In genomic region chr7:32506266-32507054, GRCh38 we compare ENCODE assay signal across 9 cellular contexts. TPM values are rescaled to one million over a fixed set of nuclear protein-coding genes. Genes with fewer than 3 reads are reported as not detected.
DNase-seq lines count a peak whose midpoint lies in the region; ATAC-seq and TF ChIP-seq lines count a peak whose summit lies in the region.
"Had no signal": no experiment of that assay in that cellular context is flagged by ENCODE, and none has a peak within 500 bp of the region (broad histone marks: within the 10 kb centered on the region; RNA-seq: fewer than 3 reads in every experiment).

No MANE protein-coding gene starts in this region.

- H3K4me1 ChIP-seq in PC-3 (ENCODE audit: insufficient read depth, low read length), result peaks cover 8% of the 10 kb centered on the region
- peaks cover 8 to 9% of the 10 kb centered on the region in 2 donors for H3K4me1 ChIP-seq in naive thymus-derived CD4-positive, alpha-beta T cell (ENCODE audit: control insufficient read depth in 2 of 2, insufficient read depth in 2 of 2, low read length in 2 of 2)

- H3K36me3 ChIP-seq in PC-3 (ENCODE audit: low read depth, low read length), result peaks cover 5% of the 10 kb centered on the region; the same call in 1 of the 2 replicates
- H3K36me3 ChIP-seq in naive thymus-derived CD4-positive, alpha-beta T cell (ENCODE audit: control insufficient read depth in 2 of 3, insufficient read depth in 3 of 3, low read length in 3 of 3), result peaks cover 0 to under 1% (median 0%) of the 10 kb centered on the region in 3 experiments
- H3K36me3 ChIP-seq: cardiac muscle cell had no signal

- POLR2A ChIA-PET in PC-3 (lab: Charles Lee; ENCODE audit: unreplicated experiment), result no interaction called here
- POLR2A ChIA-PET in naive thymus-derived CD4-positive, alpha-beta T cell (lab: Charles Lee), result interaction anchor here (1.5 kb wide), 1 partner anchor 11 kb away, joined by 5 read pairs; the partner anchor contains the start of gene AVL9

- DNase-seq in AG10803 (ENCODE audit: low read depth) (peak; percentile 87), PC-3 (peak; percentile 39), fibroblast of gingiva (ENCODE audit: low read depth) (peak; percentile 82), NCI-H1092 (lab: John Stamatoyannopoulos, UW) (no peak), middle frontal gyrus (ENCODE audit: extremely low spot score, low spot score) (no peak), NCI-H187 treated with DMSO at 0.1 percent for 48 hours (lab: John Stamatoyannopoulos, UW) (no peak)
- no peak for DNase-seq in naive thymus-derived CD4-positive, alpha-beta T cell

- TF ChIP-seq CTCF in AG10803 (conservative IDR thresholded peaks at IDR 0.05; ENCODE audit: low read length) (no peak), PC-3 (conservative IDR thresholded peaks at IDR 0.05; ENCODE audit: low read depth, low read length) (no peak)

- intact Hi-C loops in PC-3 (cut with micrococcal nuclease), result no loop called here
- intact Hi-C loops in naive thymus-derived CD4-positive, alpha-beta T cell (cut with micrococcal nuclease), result no loop called here

- no peaks in the 10 kb centered on the region for H3K27me3 Mint-ChIP-seq in naive thymus-derived CD4-positive, alpha-beta T cell

- H4K20me1 ChIP-seq in PC-3 (ENCODE audit: low read length), result peaks cover 10% of the 10 kb centered on the region; the same call in 1 of the 2 replicates

- no peaks in the 10 kb centered on the region for H3K9me3 Mint-ChIP-seq in naive thymus-derived CD4-positive, alpha-beta T cell

- H3F3A ChIP-seq in PC-3 (ENCODE audit: low read length, unreplicated experiment), result peaks cover under 1% of the 10 kb centered on the region

- no peak overlapping the region for H3K9ac ChIP-seq in PC-3 (ENCODE audit: low read length)

- H3K4me3 ChIP-seq in AG10803 (ENCODE audit: low read length) (peak overlapping the region; percentile 7), PC-3 (ENCODE audit: low read length) (no peak overlapping the region)
- no peak overlapping the region for H3K4me3 ChIP-seq in naive thymus-derived CD4-positive, alpha-beta T cell (ENCODE audit: low read length)
- H3K4me3 ChIP-seq: cardiac muscle cell had no signal

- no peaks in the 10 kb centered on the region for H3K9me2 ChIP-seq in PC-3 (replicated peaks; ENCODE audit: low read length)

- no TSS peak for BruUV-seq in PC-3 (replicated peaks; lab: Mats Ljungman, UMichigan)

- peak overlapping the region in 2 of 9 donors; percentile 43 to 46 for H3K27ac Mint-ChIP-seq in naive thymus-derived CD4-positive, alpha-beta T cell

- H2AFZ ChIP-seq in PC-3 (ENCODE audit: low read length), result no peak overlapping the region

- H3K4me2 ChIP-seq in PC-3 (ENCODE audit: low read length), result no peak overlapping the region

- H3K36me3 Mint-ChIP-seq in naive thymus-derived CD4-positive, alpha-beta T cell, result peaks cover 0 to 25% (median 2%) of the 10 kb centered on the region in 5 donors

- ATAC-seq in GM21576 (IDR thresholded peaks at IDR 0.05; ENCODE audit: unreplicated experiment) (peak; percentile 88), PC-3 (no peak)
- no peak for ATAC-seq in naive thymus-derived CD4-positive, alpha-beta T cell

- H3K27me3 ChIP-seq in PC-3 (ENCODE audit: low read length), result no peaks in the 10 kb centered on the region
- H3K27me3 ChIP-seq in naive thymus-derived CD4-positive, alpha-beta T cell (ENCODE audit: control insufficient read depth in 2 of 2, insufficient read depth in 2 of 2, low read length in 2 of 2), result no peaks in the 10 kb centered on the region
- H3K27me3 ChIP-seq: cardiac muscle cell had no signal

- peak overlapping the region in 4 of 10 donors; percentile 13 to 69 (median 30) for H3K4me3 Mint-ChIP-seq in naive thymus-derived CD4-positive, alpha-beta T cell

- H3K27ac ChIP-seq in PC-3 (ENCODE audit: low read length), result no peak overlapping the region
- no peak overlapping the region for H3K27ac ChIP-seq in naive thymus-derived CD4-positive, alpha-beta T cell (ENCODE audit: low read depth, low read length)
- H3K27ac ChIP-seq: cardiac muscle cell had no signal

- peaks cover 22 to 85% (median 68%) of the 10 kb centered on the region in 7 donors for H3K4me1 Mint-ChIP-seq in naive thymus-derived CD4-positive, alpha-beta T cell

- peaks cover 82% of the 10 kb centered on the region for H3K79me2 ChIP-seq in PC-3 (ENCODE audit: low read length)

- CTCF ChIA-PET in PC-3 (lab: Charles Lee), result no interaction called here
- CTCF ChIA-PET in naive thymus-derived CD4-positive, alpha-beta T cell (lab: Charles Lee), result no interaction called here

- no peaks in the 10 kb centered on the region for H3K9me3 ChIP-seq in PC-3 (ENCODE audit: low read length)
- no peaks in the 10 kb centered on the region for H3K9me3 ChIP-seq in naive thymus-derived CD4-positive, alpha-beta T cell (ENCODE audit: control insufficient read depth in 2 of 3, low read length in 3 of 3)

RNA-seq across cellular contexts. Expression of gene AVL9, which starts 11.2 kb away (rescaled TPM):
- total RNA-seq in PC-3 (2014; rRNA removed), result 11.3 and 13.2 TPM in 2 replicates
- 10 to 100 TPM; 30.9 to 57.9 (median 45.3) TPM for total RNA-seq in naive thymus-derived CD4-positive, alpha-beta T cell
- polyA plus RNA-seq in naive thymus-derived CD4-positive, alpha-beta T cell, result 10 to 100 TPM in 1 of 2 donors, 1 to 10 TPM in 1; 8.0 to 11.4 TPM

RNA-seq across cellular contexts. Expression of gene LSM5, which starts 16.3 kb away (rescaled TPM):
- total RNA-seq in PC-3 (2014; rRNA removed), result 24.8 and 38.9 TPM in 2 replicates
- total RNA-seq in naive thymus-derived CD4-positive, alpha-beta T cell, result 10 to 100 TPM; 21.5 to 58.8 (median 39.4) TPM
- 100 to 1,000 TPM; 112 to 165 TPM for polyA plus RNA-seq in naive thymus-derived CD4-positive, alpha-beta T cell

Comparison
In these comparisons a context has a peak if more than half of its experiments do, and no peak if none do; other contexts are left out.
1. DNase-seq: peak in AG10803 (single experiment), PC-3 (single experiment) and fibroblast of gingiva (single experiment); none in naive thymus-derived CD4-positive, alpha-beta T cell (0 of 9), NCI-H1092 (single experiment), middle frontal gyrus (single experiment) and NCI-H187 treated with DMSO at 0.1 percent for 48 hours (single experiment).